ENCODE assay signal across 1 cellular context in the genomic region with DNA sequence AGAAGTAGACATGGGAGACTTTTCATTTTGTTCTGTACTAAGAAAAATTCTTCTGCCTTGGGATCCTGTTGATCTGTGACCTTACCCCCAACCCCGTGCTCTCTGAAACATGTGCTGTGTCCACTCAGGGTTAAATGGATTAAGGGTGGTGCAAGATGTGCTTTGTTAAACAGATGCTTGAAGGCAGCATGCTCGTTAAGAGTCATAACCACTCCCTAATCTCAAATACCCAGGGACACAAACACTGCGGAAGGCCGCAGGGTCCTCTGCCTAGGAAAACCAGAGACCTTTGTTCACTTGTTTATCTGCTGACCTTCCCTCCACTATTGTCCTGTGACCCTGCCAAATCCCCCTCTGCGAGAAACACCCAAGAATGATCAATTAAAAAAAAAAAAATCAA. TPM values are rescaled to one million over a fixed set of nuclear protein-coding genes. Genes with fewer than 3 reads are reported as not detected.
"Had no signal": no experiment of that assay in that cellular context is flagged by ENCODE, and none has a peak within 500 bp of the region (broad histone marks: within the 10 kb centered on the region; RNA-seq: fewer than 3 reads in every experiment).

No MANE protein-coding gene starts in this region.

RNA-seq across cellular contexts. Expression of a gene that starts 47.9 kb away (rescaled TPM):
- total RNA-seq: ascending aorta had no signal
